Comparison of ENCODE assay signal across 1 cellular context in the genomic region with DNA sequence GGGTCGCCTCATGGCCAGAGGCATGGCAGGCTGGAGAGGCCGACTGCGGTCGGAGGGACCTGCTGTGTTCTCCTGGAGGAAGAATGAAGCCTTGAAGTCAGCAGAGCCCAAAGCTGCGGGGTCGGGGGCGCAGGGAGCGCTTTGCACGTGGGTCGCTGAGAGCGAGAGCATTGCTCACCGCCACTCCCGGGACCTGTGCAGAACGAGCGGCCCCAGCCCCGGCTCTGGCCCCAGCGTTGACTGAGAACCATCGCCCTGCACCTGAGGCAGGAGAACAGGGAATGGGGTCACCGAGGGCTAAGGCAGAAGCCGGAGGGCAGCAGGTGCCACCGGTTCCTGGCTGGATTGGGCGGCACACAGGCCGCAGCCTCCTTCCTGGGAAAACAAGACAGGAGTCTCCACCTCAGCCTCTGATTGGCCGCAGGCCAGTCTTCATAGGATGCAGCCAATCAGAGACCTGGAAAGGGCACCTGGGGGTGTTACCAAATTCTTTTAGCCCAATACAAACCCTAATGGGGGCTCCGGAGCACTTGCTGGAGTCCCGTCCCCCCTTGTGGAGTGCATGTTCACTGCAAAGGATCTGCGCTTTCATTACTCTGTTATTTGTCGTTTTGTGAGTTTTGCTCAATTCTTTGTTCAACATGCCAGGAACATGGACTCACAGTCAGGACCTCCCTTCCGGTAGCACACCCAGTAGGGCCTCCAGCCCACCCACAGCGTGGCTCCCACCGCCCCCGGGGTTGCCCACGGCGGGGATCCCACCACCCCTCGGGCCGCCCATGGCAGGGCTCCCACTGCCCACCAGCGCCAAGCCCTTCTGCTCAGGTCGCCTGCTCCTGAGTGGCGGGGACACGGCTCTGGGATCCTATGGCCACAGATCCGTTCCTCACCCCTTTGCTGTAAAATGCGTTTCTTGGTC.
A peak's percentile ranks its signal among the peaks of the same experiment; 100 is the strongest.
TF ChIP-seq lines count a peak whose summit lies in the region.

No MANE protein-coding gene starts in this region.

TF ChIP-seq in SK-N-SH, 30 proteins besides CTCF, POLR2A, EP300 and RAD21 (continued from another document):
- TF ChIP-seq, protein P1, sequence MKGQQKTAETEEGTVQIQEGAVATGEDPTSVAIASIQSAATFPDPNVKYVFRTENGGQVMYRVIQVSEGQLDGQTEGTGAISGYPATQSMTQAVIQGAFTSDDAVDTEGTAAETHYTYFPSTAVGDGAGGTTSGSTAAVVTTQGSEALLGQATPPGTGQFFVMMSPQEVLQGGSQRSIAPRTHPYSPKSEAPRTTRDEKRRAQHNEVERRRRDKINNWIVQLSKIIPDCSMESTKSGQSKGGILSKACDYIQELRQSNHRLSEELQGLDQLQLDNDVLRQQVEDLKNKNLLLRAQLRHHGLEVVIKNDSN (IDR thresholded peaks at IDR 0.05; ENCODE audit: borderline replicate concordance, low read depth): no peak
- TF ChIP-seq, protein P2, sequence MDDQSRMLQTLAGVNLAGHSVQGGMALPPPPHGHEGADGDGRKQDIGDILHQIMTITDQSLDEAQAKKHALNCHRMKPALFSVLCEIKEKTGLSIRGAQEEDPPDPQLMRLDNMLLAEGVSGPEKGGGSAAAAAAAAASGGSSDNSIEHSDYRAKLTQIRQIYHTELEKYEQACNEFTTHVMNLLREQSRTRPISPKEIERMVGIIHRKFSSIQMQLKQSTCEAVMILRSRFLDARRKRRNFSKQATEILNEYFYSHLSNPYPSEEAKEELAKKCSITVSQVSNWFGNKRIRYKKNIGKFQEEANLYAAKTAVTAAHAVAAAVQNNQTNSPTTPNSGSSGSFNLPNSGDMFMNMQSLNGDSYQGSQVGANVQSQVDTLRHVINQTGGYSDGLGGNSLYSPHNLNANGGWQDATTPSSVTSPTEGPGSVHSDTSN (IDR thresholded peaks at IDR 0.05): peak; percentile 79
- TF ChIP-seq FOSL2 (IDR thresholded peaks at IDR 0.05; ENCODE audit: borderline replicate concordance, low read depth) (no peak), NRF1 (IDR thresholded peaks at IDR 0.05; ENCODE audit: low read depth, low read length) (no peak), JUND (IDR thresholded peaks at IDR 0.05) (no peak), CHD2 (IDR thresholded peaks at IDR 0.05; ENCODE audit: low read length, partially characterized antibody) (no peak), GABPA (IDR thresholded peaks at IDR 0.05; ENCODE audit: low read depth) (no peak)
- TF ChIP-seq, protein P3, sequence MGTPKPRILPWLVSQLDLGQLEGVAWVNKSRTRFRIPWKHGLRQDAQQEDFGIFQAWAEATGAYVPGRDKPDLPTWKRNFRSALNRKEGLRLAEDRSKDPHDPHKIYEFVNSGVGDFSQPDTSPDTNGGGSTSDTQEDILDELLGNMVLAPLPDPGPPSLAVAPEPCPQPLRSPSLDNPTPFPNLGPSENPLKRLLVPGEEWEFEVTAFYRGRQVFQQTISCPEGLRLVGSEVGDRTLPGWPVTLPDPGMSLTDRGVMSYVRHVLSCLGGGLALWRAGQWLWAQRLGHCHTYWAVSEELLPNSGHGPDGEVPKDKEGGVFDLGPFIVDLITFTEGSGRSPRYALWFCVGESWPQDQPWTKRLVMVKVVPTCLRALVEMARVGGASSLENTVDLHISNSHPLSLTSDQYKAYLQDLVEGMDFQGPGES (IDR thresholded peaks at IDR 0.05; ENCODE audit: low read depth, low read length): 0 out of 2 replicates have a peak, but pooled peaks have one; percentile 23
- TF ChIP-seq, protein P4, sequence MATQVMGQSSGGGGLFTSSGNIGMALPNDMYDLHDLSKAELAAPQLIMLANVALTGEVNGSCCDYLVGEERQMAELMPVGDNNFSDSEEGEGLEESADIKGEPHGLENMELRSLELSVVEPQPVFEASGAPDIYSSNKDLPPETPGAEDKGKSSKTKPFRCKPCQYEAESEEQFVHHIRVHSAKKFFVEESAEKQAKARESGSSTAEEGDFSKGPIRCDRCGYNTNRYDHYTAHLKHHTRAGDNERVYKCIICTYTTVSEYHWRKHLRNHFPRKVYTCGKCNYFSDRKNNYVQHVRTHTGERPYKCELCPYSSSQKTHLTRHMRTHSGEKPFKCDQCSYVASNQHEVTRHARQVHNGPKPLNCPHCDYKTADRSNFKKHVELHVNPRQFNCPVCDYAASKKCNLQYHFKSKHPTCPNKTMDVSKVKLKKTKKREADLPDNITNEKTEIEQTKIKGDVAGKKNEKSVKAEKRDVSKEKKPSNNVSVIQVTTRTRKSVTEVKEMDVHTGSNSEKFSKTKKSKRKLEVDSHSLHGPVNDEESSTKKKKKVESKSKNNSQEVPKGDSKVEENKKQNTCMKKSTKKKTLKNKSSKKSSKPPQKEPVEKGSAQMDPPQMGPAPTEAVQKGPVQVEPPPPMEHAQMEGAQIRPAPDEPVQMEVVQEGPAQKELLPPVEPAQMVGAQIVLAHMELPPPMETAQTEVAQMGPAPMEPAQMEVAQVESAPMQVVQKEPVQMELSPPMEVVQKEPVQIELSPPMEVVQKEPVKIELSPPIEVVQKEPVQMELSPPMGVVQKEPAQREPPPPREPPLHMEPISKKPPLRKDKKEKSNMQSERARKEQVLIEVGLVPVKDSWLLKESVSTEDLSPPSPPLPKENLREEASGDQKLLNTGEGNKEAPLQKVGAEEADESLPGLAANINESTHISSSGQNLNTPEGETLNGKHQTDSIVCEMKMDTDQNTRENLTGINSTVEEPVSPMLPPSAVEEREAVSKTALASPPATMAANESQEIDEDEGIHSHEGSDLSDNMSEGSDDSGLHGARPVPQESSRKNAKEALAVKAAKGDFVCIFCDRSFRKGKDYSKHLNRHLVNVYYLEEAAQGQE (IDR thresholded peaks at IDR 0.05; ENCODE audit: low read depth, low read length): no peak
- TF ChIP-seq, protein P5, sequence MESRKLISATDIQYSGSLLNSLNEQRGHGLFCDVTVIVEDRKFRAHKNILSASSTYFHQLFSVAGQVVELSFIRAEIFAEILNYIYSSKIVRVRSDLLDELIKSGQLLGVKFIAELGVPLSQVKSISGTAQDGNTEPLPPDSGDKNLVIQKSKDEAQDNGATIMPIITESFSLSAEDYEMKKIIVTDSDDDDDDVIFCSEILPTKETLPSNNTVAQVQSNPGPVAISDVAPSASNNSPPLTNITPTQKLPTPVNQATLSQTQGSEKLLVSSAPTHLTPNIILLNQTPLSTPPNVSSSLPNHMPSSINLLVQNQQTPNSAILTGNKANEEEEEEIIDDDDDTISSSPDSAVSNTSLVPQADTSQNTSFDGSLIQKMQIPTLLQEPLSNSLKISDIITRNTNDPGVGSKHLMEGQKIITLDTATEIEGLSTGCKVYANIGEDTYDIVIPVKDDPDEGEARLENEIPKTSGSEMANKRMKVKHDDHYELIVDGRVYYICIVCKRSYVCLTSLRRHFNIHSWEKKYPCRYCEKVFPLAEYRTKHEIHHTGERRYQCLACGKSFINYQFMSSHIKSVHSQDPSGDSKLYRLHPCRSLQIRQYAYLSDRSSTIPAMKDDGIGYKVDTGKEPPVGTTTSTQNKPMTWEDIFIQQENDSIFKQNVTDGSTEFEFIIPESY (IDR thresholded peaks at IDR 0.05; ENCODE audit: borderline replicate concordance, low read depth): no peak
TF ChIP-seq in SK-N-SH: peak in this region for 2.
